Comparison of ENCODE assay signal across 11 cellular contexts in genomic region chr20:44706371-44707258, GRCh38. TPM values are rescaled to one million over a fixed set of nuclear protein-coding genes. Genes with fewer than 3 reads are reported as not detected.
DNase-seq lines count a peak whose midpoint lies in the region; ATAC-seq lines count a peak whose summit lies in the region.
"Had no signal": no experiment of that assay in that cellular context is flagged by ENCODE, and none has a peak within 500 bp of the region (broad histone marks: within the 10 kb centered on the region; RNA-seq: fewer than 3 reads in every experiment).

No MANE protein-coding gene starts in this region.

- H3K9me3 ChIP-seq in adipocyte (ENCODE audit: control insufficient read depth, low read length) = no peaks in the 10 kb centered on the region

- H3K4me1 ChIP-seq in adipocyte (ENCODE audit: control insufficient read depth, insufficient read depth, low read length) = peaks cover 46% of the 10 kb centered on the region

- H3K9ac ChIP-seq in adipocyte (ENCODE audit: low read length) = peak overlapping the region; percentile 62

- DNase-seq in GM04504 (ENCODE audit: low read depth) (peak; percentile 53), adipocyte (ENCODE audit: low read depth) (peak; percentile 81), left cardiac atrium (no peak), stromal cell of bone marrow (ENCODE audit: low read depth) (peak; percentile 98)
- DNase-seq: activated CD4-positive, alpha-beta memory T cell treated with anti-CD3 and anti-CD28 coated beads, Interleukin-2, amount 10 ng/mL, durations not matched to agents 7 days and 5 days; NCI-H748 treated with DMSO at 0.1 percent for 48 hours had no signal

- no peaks in the 10 kb centered on the region for H3K27me3 ChIP-seq in adipocyte (replicated peaks; ENCODE audit: control insufficient read depth, insufficient read depth, low read length)

- no peaks in the 10 kb centered on the region for H3K36me3 ChIP-seq in adipocyte (ENCODE audit: control insufficient read depth, insufficient read depth, low read length, severe bottlenecking)

- H3K4me3 ChIP-seq in adipocyte (ENCODE audit: low read length) = no peak overlapping the region

- peak; percentile 16 to 76 for ATAC-seq in left cardiac atrium
- ATAC-seq in HG02610 (IDR thresholded peaks at IDR 0.05; ENCODE audit: unreplicated experiment) = no peak
- ATAC-seq in HG03039 (IDR thresholded peaks at IDR 0.05; ENCODE audit: unreplicated experiment) = no peak
- no peak for ATAC-seq in HG02973 (IDR thresholded peaks at IDR 0.05; ENCODE audit: unreplicated experiment)
- ATAC-seq in GM21526 (IDR thresholded peaks at IDR 0.05; ENCODE audit: low FRiP score, unreplicated experiment) = no peak

- intact Hi-C loops in left cardiac atrium (cut with DNase I) = no loop called here

RNA-seq across cellular contexts. Expression of gene CCN5, which starts 8.6 kb away (rescaled TPM):
- 10 to 100 TPM; 25.1 to 63.6 TPM for total RNA-seq in left cardiac atrium
- total RNA-seq: activated CD4-positive, alpha-beta memory T cell treated with anti-CD3 and anti-CD28 coated beads, Interleukin-2, amount 10 ng/mL, durations not matched to agents 7 days and 5 days; epithelial cell of proximal tubule had no signal

RNA-seq across cellular contexts. Expression of gene KCNK15, which starts 39.0 kb away (rescaled TPM):
- 1 to 10 TPM; 2.2 to 2.6 TPM for total RNA-seq in left cardiac atrium
- total RNA-seq: activated CD4-positive, alpha-beta memory T cell treated with anti-CD3 and anti-CD28 coated beads, Interleukin-2, amount 10 ng/mL, durations not matched to agents 7 days and 5 days; epithelial cell of proximal tubule had no signal

RNA-seq across cellular contexts. Expression of gene ADA, which starts 55.1 kb away (rescaled TPM):
- 10 to 100 TPM; 11.3 to 12.2 TPM for total RNA-seq in left cardiac atrium

Comparison
In these comparisons a context has a peak if more than half of its experiments do, and no peak if none do; other contexts are left out.
1. ATAC-seq: peak in left cardiac atrium (2 of 2); none in HG02610 (single experiment), HG03039 (single experiment), HG02973 (single experiment) and GM21526 (single experiment).